Comparison of ENCODE assay signal across 8 cellular contexts in genomic region chr5:142324871-142325676, GRCh38. TPM values are rescaled to one million over a fixed set of nuclear protein-coding genes. Genes with fewer than 3 reads are reported as not detected.
DNase-seq lines count a peak whose midpoint lies in the region; ATAC-seq and TF ChIP-seq lines count a peak whose summit lies in the region.

Gene SPRY4 (minus strand): TSS chr5:142325021. CDS start chr5:142315108, 9,913 bp downstream.

- peak; percentile 59 for ATAC-seq in HG03460 (IDR thresholded peaks at IDR 0.05; ENCODE audit: unreplicated experiment)
- peak; percentile 78 for ATAC-seq in left lobe of liver

- no peaks in the 10 kb centered on the region for H3K27me3 ChIP-seq in BJ (ENCODE audit: control insufficient read depth, insufficient read depth, low read length)

- no peaks in the 10 kb centered on the region for H3K36me3 ChIP-seq in BJ (ENCODE audit: control insufficient read depth, insufficient read depth, low read length)

- H3K4me3 ChIP-seq in BJ (ENCODE audit: low read depth, low read length) = peak within 1 kb of the TSS; percentile 93

- peak; percentile 4; the same call in 1 of the 2 replicates for TF ChIP-seq CTCF in BJ (IDR thresholded peaks at IDR 0.05; ENCODE audit: insufficient read depth, low read depth, low read length)

- DNase-seq in BJ (ENCODE audit: low read depth) (peak; percentile 87), GM19240 (ENCODE audit: insufficient read length, low spot score) (peak; percentile 45), NCI-H524 treated with DMSO at 0.1 percent for 48 hours (lab: John Stamatoyannopoulos, UW) (peak; percentile 59), dermis blood vessel endothelial cell (peak; percentile 98), left lobe of liver (ENCODE audit: low spot score) (peak; percentile 94)
- peak; percentile 66 for DNase-seq in activated CD4-positive, alpha-beta T cell treated with anti-CD3 and anti-CD28 coated beads, Interleukin-2, amount 50 U/mL, for 1 hour
- peak; percentile 85 to 90 for DNase-seq in stimulated activated CD4-positive, alpha-beta T cell treated with anti-CD3 and anti-CD28 coated beads, Interleukin-2, amount 100 ng/mL, for 24 hours

- POLR2A ChIA-PET in BJ (lab: Charles Lee) = interaction anchor here (0.6 to 1.6 kb wide), 3 partner anchors 32 to 346 kb away, joined by 3 to 14 read pairs (median 5); no protein-coding TSS in a partner anchor

- CTCF ChIA-PET in BJ (lab: Yijun Ruan, JAX) = interaction anchor here (0.6 to 4.3 kb wide), 13 partner anchors 9 to 339 kb away, joined by 3 to 32 read pairs (median 3); no protein-coding TSS in a partner anchor

RNA-seq across cellular contexts. Expression of gene SPRY4, which starts in this region (rescaled TPM):
- polyA plus RNA-seq in BJ (2011; rRNA removed) = 7.2 and 13.0 TPM in 2 replicates
- 16.0 and 19.1 TPM in 2 replicates for polyA minus RNA-seq in BJ (2011; rRNA and poly(A)+ RNA removed)
- total RNA-seq in dermis blood vessel endothelial cell (5.5 and 11.9 TPM in 2 replicates), left lobe of liver (6.9 TPM)

Comparison
In these comparisons a context has a peak if more than half of its experiments do, and no peak if none do; other contexts are left out.
1. Peak in every context shown above with its lines: DNase-seq, ATAC-seq and H3K4me3 ChIP-seq.
2. DNase-seq: peak in every context shown above with its lines; median percentile 98 in dermis blood vessel endothelial cell; 94 in left lobe of liver; 88 in stimulated activated CD4-positive, alpha-beta T cell treated with anti-CD3 and anti-CD28 coated beads, Interleukin-2, amount 100 ng/mL, for 24 hours; 87 in BJ; 66 in activated CD4-positive, alpha-beta T cell treated with anti-CD3 and anti-CD28 coated beads, Interleukin-2, amount 50 U/mL, for 1 hour; 59 in NCI-H524 treated with DMSO at 0.1 percent for 48 hours; 45 in GM19240.